In genomic region chr3:122025296-122025695, GRCh38 we compare ENCODE assay signal across 1 cellular context.
TF ChIP-seq lines count a peak whose summit lies in the region.

No MANE protein-coding gene starts in this region.

TF ChIP-seq in SK-N-SH, 30 proteins besides CTCF, POLR2A, EP300 and RAD21 (continued from another document):
- TF ChIP-seq USF2 (IDR thresholded peaks at IDR 0.05; ENCODE audit: borderline replicate concordance, low read depth, low read length) (no peak), NRF1 (IDR thresholded peaks at IDR 0.05; ENCODE audit: low read depth, low read length) (no peak)
